In the genomic region with DNA sequence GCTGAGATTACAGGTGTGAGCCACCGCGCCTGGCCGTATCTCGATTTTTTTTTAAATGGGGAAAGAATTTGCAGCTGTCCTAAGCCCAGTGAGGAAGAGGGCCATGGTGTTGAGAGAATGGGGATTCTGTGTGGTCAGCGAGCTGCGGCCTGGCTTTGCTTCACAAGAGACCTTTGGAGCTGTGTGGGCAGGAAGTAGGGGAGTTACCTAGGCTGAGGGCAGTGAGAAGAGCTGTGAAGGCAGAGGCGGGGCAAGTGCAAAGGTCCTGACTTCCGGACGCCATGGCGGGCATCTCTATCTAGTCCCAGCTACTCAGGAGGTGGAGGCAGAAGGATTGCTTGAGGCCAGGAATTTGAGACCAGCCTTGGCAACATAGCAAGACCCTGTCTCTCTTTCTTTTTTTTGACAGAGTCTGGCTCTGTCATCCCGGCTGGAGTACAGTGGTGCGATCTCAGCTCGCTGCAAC, we compare ENCODE assay signal across 1 cellular context.
A peak's percentile ranks its signal among the peaks of the same experiment; 100 is the strongest.
TF ChIP-seq lines count a peak whose summit lies in the region.

No MANE protein-coding gene starts in this region.

TF ChIP-seq in HepG2, 621 proteins besides CTCF, POLR2A, EP300 and RAD21 (continued from another document and continues in another):
- TF ChIP-seq, protein P1, sequence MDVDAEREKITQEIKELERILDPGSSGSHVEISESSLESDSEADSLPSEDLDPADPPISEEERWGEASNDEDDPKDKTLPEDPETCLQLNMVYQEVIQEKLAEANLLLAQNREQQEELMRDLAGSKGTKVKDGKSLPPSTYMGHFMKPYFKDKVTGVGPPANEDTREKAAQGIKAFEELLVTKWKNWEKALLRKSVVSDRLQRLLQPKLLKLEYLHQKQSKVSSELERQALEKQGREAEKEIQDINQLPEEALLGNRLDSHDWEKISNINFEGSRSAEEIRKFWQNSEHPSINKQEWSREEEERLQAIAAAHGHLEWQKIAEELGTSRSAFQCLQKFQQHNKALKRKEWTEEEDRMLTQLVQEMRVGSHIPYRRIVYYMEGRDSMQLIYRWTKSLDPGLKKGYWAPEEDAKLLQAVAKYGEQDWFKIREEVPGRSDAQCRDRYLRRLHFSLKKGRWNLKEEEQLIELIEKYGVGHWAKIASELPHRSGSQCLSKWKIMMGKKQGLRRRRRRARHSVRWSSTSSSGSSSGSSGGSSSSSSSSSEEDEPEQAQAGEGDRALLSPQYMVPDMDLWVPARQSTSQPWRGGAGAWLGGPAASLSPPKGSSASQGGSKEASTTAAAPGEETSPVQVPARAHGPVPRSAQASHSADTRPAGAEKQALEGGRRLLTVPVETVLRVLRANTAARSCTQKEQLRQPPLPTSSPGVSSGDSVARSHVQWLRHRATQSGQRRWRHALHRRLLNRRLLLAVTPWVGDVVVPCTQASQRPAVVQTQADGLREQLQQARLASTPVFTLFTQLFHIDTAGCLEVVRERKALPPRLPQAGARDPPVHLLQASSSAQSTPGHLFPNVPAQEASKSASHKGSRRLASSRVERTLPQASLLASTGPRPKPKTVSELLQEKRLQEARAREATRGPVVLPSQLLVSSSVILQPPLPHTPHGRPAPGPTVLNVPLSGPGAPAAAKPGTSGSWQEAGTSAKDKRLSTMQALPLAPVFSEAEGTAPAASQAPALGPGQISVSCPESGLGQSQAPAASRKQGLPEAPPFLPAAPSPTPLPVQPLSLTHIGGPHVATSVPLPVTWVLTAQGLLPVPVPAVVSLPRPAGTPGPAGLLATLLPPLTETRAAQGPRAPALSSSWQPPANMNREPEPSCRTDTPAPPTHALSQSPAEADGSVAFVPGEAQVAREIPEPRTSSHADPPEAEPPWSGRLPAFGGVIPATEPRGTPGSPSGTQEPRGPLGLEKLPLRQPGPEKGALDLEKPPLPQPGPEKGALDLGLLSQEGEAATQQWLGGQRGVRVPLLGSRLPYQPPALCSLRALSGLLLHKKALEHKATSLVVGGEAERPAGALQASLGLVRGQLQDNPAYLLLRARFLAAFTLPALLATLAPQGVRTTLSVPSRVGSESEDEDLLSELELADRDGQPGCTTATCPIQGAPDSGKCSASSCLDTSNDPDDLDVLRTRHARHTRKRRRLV (CRISPR knock-in tag; IDR thresholded peaks at IDR 0.05) = no peak
- no peak; the same call in 1 of the 2 replicates for TF ChIP-seq PPARG (CRISPR knock-in tag; conservative IDR thresholded peaks at IDR 0.05)
- no peak for TF ChIP-seq HMG20B (CRISPR knock-in tag; conservative IDR thresholded peaks at IDR 0.05)
- no peak for TF ChIP-seq SRF (IDR thresholded peaks at IDR 0.05; ENCODE audit: low read depth, low read length)
- TF ChIP-seq ADNP (CRISPR knock-in tag; IDR thresholded peaks at IDR 0.05) = no peak
- no peak for TF ChIP-seq ZNF101 (CRISPR knock-in tag; IDR thresholded peaks at IDR 0.05; ENCODE audit: borderline replicate concordance, low read depth)
- TF ChIP-seq, protein P2, sequence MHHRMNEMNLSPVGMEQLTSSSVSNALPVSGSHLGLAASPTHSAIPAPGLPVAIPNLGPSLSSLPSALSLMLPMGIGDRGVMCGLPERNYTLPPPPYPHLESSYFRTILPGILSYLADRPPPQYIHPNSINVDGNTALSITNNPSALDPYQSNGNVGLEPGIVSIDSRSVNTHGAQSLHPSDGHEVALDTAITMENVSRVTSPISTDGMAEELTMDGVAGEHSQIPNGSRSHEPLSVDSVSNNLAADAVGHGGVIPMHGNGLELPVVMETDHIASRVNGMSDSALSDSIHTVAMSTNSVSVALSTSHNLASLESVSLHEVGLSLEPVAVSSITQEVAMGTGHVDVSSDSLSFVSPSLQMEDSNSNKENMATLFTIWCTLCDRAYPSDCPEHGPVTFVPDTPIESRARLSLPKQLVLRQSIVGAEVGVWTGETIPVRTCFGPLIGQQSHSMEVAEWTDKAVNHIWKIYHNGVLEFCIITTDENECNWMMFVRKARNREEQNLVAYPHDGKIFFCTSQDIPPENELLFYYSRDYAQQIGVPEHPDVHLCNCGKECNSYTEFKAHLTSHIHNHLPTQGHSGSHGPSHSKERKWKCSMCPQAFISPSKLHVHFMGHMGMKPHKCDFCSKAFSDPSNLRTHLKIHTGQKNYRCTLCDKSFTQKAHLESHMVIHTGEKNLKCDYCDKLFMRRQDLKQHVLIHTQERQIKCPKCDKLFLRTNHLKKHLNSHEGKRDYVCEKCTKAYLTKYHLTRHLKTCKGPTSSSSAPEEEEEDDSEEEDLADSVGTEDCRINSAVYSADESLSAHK (CRISPR knock-in tag; IDR thresholded peaks at IDR 0.05; ENCODE audit: borderline replicate concordance) = no peak
- no peak for TF ChIP-seq ZNF10 (CRISPR knock-in tag; IDR thresholded peaks at IDR 0.05; ENCODE audit: borderline replicate concordance, low read depth)
- TF ChIP-seq SMARCC2 (IDR thresholded peaks at IDR 0.05) = no peak
- no peak for TF ChIP-seq HES4 (CRISPR knock-in tag; IDR thresholded peaks at IDR 0.05; ENCODE audit: borderline replicate concordance)
- TF ChIP-seq IRX3 (CRISPR knock-in tag; IDR thresholded peaks at IDR 0.05; ENCODE audit: borderline replicate concordance, low read depth) = no peak
- no peak for TF ChIP-seq SCMH1 (CRISPR knock-in tag; IDR thresholded peaks at IDR 0.05; ENCODE audit: borderline replicate concordance)
- TF ChIP-seq, protein P3, sequence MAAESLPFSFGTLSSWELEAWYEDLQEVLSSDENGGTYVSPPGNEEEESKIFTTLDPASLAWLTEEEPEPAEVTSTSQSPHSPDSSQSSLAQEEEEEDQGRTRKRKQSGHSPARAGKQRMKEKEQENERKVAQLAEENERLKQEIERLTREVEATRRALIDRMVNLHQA (CRISPR knock-in tag; IDR thresholded peaks at IDR 0.05) = no peak
- TF ChIP-seq, protein P4, sequence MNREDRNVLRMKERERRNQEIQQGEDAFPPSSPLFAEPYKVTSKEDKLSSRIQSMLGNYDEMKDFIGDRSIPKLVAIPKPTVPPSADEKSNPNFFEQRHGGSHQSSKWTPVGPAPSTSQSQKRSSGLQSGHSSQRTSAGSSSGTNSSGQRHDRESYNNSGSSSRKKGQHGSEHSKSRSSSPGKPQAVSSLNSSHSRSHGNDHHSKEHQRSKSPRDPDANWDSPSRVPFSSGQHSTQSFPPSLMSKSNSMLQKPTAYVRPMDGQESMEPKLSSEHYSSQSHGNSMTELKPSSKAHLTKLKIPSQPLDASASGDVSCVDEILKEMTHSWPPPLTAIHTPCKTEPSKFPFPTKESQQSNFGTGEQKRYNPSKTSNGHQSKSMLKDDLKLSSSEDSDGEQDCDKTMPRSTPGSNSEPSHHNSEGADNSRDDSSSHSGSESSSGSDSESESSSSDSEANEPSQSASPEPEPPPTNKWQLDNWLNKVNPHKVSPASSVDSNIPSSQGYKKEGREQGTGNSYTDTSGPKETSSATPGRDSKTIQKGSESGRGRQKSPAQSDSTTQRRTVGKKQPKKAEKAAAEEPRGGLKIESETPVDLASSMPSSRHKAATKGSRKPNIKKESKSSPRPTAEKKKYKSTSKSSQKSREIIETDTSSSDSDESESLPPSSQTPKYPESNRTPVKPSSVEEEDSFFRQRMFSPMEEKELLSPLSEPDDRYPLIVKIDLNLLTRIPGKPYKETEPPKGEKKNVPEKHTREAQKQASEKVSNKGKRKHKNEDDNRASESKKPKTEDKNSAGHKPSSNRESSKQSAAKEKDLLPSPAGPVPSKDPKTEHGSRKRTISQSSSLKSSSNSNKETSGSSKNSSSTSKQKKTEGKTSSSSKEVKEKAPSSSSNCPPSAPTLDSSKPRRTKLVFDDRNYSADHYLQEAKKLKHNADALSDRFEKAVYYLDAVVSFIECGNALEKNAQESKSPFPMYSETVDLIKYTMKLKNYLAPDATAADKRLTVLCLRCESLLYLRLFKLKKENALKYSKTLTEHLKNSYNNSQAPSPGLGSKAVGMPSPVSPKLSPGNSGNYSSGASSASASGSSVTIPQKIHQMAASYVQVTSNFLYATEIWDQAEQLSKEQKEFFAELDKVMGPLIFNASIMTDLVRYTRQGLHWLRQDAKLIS (CRISPR knock-in tag; IDR thresholded peaks at IDR 0.05) = no peak
- no peak for TF ChIP-seq MAZ (IDR thresholded peaks at IDR 0.05; ENCODE audit: borderline replicate concordance, low read depth, low read length)
- TF ChIP-seq MAZ (CRISPR knock-in tag; IDR thresholded peaks at IDR 0.05; ENCODE audit: low read depth) = peak; percentile 62; the same call in 1 of the 2 replicates
- no peak for TF ChIP-seq HNRNPL (IDR thresholded peaks at IDR 0.05; ENCODE audit: low read depth, low read length)
- no peak for TF ChIP-seq RFX1 (IDR thresholded peaks at IDR 0.05)
- no peak for TF ChIP-seq ZNF614 (CRISPR knock-in tag; IDR thresholded peaks at IDR 0.05; ENCODE audit: borderline replicate concordance)
- 0 out of 2 replicates have a peak, but pooled peaks have one; percentile 39 for TF ChIP-seq ZNF274 (CRISPR knock-in tag; IDR thresholded peaks at IDR 0.05)
- no peak for TF ChIP-seq SP1 (IDR thresholded peaks at IDR 0.05)
- TF ChIP-seq SP1 (CRISPR knock-in tag; IDR thresholded peaks at IDR 0.05) = no peak
- TF ChIP-seq, protein P5, sequence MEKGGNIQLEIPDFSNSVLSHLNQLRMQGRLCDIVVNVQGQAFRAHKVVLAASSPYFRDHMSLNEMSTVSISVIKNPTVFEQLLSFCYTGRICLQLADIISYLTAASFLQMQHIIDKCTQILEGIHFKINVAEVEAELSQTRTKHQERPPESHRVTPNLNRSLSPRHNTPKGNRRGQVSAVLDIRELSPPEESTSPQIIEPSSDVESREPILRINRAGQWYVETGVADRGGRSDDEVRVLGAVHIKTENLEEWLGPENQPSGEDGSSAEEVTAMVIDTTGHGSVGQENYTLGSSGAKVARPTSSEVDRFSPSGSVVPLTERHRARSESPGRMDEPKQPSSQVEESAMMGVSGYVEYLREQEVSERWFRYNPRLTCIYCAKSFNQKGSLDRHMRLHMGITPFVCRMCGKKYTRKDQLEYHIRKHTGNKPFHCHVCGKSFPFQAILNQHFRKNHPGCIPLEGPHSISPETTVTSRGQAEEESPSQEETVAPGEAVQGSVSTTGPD (CRISPR knock-in tag; IDR thresholded peaks at IDR 0.05) = no peak
- TF ChIP-seq TRIM24 (CRISPR knock-in tag; IDR thresholded peaks at IDR 0.05) = no peak
- TF ChIP-seq PHF8 (CRISPR knock-in tag; IDR thresholded peaks at IDR 0.05) = peak; percentile 27; the same call in 1 of the 2 replicates
- no peak for TF ChIP-seq SUZ12 (IDR thresholded peaks at IDR 0.05; ENCODE audit: low read depth, low read length)
- TF ChIP-seq ATRX (CRISPR knock-in tag; IDR thresholded peaks at IDR 0.05; ENCODE audit: borderline replicate concordance) = no peak
- no peak for TF ChIP-seq SKI (IDR thresholded peaks at IDR 0.05; ENCODE audit: partially characterized antibody)
- TF ChIP-seq, protein P6, sequence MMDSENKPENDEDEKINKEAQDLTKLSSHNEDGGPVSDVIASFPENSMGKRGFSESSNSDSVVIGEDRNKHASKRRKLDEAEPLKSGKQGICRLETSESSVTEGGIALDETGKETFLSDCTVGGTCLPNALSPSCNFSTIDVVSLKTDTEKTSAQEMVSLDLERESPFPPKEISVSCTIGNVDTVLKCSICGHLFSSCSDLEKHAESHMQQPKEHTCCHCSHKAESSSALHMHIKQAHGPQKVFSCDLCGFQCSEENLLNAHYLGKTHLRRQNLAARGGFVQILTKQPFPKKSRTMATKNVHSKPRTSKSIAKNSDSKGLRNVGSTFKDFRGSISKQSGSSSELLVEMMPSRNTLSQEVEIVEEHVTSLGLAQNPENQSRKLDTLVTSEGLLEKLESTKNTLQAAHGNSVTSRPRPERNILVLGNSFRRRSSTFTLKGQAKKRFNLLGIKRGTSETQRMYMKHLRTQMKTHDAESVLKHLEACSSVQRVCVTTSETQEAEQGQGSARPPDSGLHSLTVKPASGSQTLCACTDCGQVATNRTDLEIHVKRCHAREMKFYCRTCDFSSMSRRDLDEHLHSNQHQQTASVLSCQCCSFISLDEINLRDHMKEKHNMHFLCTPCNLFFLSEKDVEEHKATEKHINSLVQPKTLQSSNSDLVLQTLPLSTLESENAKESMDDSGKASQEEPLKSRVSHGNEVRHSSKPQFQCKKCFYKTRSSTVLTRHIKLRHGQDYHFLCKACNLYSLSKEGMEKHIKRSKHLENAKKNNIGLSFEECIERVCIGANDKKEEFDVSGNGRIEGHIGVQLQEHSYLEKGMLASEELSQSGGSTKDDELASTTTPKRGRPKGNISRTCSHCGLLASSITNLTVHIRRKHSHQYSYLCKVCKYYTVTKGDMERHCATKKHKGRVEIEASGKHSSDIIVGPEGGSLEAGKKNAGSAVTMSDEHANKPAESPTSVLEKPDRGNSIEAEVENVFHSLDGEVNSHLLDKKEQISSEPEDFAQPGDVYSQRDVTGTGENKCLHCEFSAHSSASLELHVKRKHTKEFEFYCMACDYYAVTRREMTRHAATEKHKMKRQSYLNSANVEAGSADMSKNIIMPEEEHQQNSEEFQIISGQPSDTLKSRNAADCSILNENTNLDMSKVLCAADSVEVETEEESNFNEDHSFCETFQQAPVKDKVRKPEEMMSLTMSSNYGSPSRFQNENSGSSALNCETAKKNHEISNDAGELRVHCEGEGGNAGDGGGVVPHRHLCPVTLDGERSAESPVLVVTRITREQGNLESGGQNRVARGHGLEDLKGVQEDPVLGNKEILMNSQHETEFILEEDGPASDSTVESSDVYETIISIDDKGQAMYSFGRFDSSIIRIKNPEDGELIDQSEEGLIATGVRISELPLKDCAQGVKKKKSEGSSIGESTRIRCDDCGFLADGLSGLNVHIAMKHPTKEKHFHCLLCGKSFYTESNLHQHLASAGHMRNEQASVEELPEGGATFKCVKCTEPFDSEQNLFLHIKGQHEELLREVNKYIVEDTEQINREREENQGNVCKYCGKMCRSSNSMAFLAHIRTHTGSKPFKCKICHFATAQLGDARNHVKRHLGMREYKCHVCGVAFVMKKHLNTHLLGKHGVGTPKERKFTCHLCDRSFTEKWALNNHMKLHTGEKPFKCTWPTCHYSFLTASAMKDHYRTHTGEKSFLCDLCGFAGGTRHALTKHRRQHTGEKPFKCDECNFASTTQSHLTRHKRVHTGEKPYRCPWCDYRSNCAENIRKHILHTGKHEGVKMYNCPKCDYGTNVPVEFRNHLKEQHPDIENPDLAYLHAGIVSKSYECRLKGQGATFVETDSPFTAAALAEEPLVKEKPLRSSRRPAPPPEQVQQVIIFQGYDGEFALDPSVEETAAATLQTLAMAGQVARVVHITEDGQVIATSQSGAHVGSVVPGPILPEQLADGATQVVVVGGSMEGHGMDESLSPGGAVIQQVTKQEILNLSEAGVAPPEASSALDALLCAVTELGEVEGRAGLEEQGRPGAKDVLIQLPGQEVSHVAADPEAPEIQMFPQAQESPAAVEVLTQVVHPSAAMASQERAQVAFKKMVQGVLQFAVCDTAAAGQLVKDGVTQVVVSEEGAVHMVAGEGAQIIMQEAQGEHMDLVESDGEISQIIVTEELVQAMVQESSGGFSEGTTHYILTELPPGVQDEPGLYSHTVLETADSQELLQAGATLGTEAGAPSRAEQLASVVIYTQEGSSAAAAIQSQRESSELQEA (CRISPR knock-in tag; IDR thresholded peaks at IDR 0.05; ENCODE audit: not compliant biosample characterization) = peak; percentile 40
- TF ChIP-seq, protein P7, sequence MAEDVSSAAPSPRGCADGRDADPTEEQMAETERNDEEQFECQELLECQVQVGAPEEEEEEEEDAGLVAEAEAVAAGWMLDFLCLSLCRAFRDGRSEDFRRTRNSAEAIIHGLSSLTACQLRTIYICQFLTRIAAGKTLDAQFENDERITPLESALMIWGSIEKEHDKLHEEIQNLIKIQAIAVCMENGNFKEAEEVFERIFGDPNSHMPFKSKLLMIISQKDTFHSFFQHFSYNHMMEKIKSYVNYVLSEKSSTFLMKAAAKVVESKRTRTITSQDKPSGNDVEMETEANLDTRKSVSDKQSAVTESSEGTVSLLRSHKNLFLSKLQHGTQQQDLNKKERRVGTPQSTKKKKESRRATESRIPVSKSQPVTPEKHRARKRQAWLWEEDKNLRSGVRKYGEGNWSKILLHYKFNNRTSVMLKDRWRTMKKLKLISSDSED (CRISPR knock-in tag; IDR thresholded peaks at IDR 0.05) = no peak
- TF ChIP-seq, protein P8, sequence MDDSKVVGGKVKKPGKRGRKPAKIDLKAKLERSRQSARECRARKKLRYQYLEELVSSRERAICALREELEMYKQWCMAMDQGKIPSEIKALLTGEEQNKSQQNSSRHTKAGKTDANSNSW (CRISPR knock-in tag; IDR thresholded peaks at IDR 0.05; ENCODE audit: borderline replicate concordance) = no peak
